Comparison of ENCODE assay signal across 6 cellular contexts in genomic region chr1:152654110-152654509, GRCh38.
A peak's percentile ranks its signal among the peaks of the same experiment; 100 is the strongest.
DNase-seq lines count a peak whose midpoint lies in the region; ATAC-seq and TF ChIP-seq lines count a peak whose summit lies in the region.

No MANE protein-coding gene starts in this region.

- CTCF ChIA-PET in RWPE1 (lab: Yijun Ruan, JAX): interaction anchor here (0.5 to 3.6 kb wide), 29 partner anchors 9 to 1693 kb away, joined by 3 to 17 read pairs (median 4); partner anchors contain the start of genes LCE2A and LCE2D

- H3K27ac ChIP-seq in RWPE1: no peak overlapping the region

- in situ Hi-C loops in ACHN (cut with HindIII; ENCODE audit: low pct_ligation_motif_present, low pct_unique_long_range_greater_than_20kb, low sequenced_read_pairs): no loop called here
- in situ Hi-C loops in HAP-1 (cut with MboI; ENCODE audit: low sequenced_read_pairs): no loop called here

- POLR2A ChIA-PET in RWPE1 (lab: Yijun Ruan, JAX; ENCODE audit: low non-redundant PET): no interaction called here

- H3K36me3 ChIP-seq in HAP-1 (replicated peaks): no peaks in the 10 kb centered on the region

- H3K4me1 ChIP-seq in HAP-1: no peaks in the 10 kb centered on the region

- H3K9me3 ChIP-seq in HAP-1: no peaks in the 10 kb centered on the region

- no peak for ATAC-seq in GM18870 (IDR thresholded peaks at IDR 0.05; ENCODE audit: unreplicated experiment)

- no peak overlapping the region for H3K4me3 ChIP-seq in HAP-1
- no peak overlapping the region for H3K4me3 ChIP-seq in retinal pigment epithelial cell (ENCODE audit: low read length)

- H3K27me3 ChIP-seq in HAP-1 (ENCODE audit: low read depth): no peaks in the 10 kb centered on the region

- TF ChIP-seq CTCF in RWPE1 (conservative IDR thresholded peaks at IDR 0.05; ENCODE audit: low read depth) (peak; percentile 82), retinal pigment epithelial cell (conservative IDR thresholded peaks at IDR 0.05; ENCODE audit: low read depth, low read length) (peak; percentile 79)

- DNase-seq in ACHN (peak; percentile 65), HAP-1 (ENCODE audit: low spot score in 2 of 2) (peak; percentile 34 to 82), RWPE1 (ENCODE audit: low spot score) (peak; percentile 55), dedifferentiated amniotic fluid mesenchymal stem cell (ENCODE audit: extremely low spot score) (peak; percentile 16), retinal pigment epithelial cell (ENCODE audit: low read depth) (no peak)
